1 cellular context compared by ENCODE assay signal in genomic region chr19:43519436-43520088, GRCh38.
TF ChIP-seq lines count a peak whose summit lies in the region.

No MANE protein-coding gene starts in this region.

TF ChIP-seq in endothelial cell of umbilical vein, 7 proteins besides CTCF, POLR2A, EP300 and RAD21:
- TF ChIP-seq GATA2 (IDR thresholded peaks at IDR 0.05; ENCODE audit: insufficient read depth, insufficient read length, low read depth, low read length) (no peak), POLR2AphosphoS5 (IDR thresholded peaks at IDR 0.05; ENCODE audit: insufficient read depth, low read depth, low read length) (no peak), JUN (IDR thresholded peaks at IDR 0.05; ENCODE audit: borderline replicate concordance, insufficient read depth, insufficient read length, low read depth) (no peak), EZH2 (IDR thresholded peaks at IDR 0.05; ENCODE audit: borderline replicate concordance, low read depth, low read length, severe bottlenecking) (no peak), MYC (IDR thresholded peaks at IDR 0.05; ENCODE audit: low read depth, low read length) (no peak), MAX (IDR thresholded peaks at IDR 0.05; ENCODE audit: insufficient read depth, insufficient read length) (no peak), FOS (IDR thresholded peaks at IDR 0.05; ENCODE audit: borderline replicate concordance, insufficient read depth, low read length) (no peak)
